ENCODE assay signal across 20 cellular contexts in the genomic region with DNA sequence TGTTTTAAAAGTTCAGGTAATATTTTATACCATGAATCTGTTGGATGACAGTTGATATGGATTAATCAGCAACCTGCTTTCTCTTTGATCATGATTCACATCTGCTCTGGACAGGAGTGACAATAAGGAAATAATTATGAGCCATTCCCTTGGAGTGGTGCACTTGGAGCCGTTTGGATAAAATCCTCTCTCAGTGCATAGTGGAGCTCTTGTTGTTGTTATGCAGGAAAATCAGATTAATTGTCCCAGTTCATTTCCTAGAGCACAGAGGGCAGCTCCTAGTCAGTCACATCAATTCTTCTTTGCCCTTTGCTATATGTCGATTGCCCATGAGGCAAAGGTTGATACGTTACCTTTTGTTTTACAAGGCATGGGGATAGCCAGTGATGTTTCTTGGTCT.
"Had no signal": no experiment of that assay in that cellular context is flagged by ENCODE, and none has a peak within 500 bp of the region (broad histone marks: within the 10 kb centered on the region; RNA-seq: fewer than 3 reads in every experiment).

No MANE protein-coding gene starts in this region.

- DNase-seq: KBM-7, NCI-H1092, NCI-H1105 treated with DMSO at 0.1 percent for 48 hours, NCI-H1417 treated with DMSO at 0.1 percent for 48 hours, NCI-H146, NCI-H1694 treated with DMSO at 0.1 percent for 48 hours, NCI-H1930, NCI-H2081, NCI-H2107, NCI-H226, NCI-H446, NCI-H510A, NCI-H524 treated with DMSO at 0.1 percent for 48 hours, NCI-H69, NCI-H774, PC-3, SHP77 had no signal

- H3K27ac ChIP-seq: RWPE1 had no signal

- ATAC-seq: Panc1, PC-3 had no signal

- FAIRE-seq: HTR-8/SVneo had no signal
